ENCODE assay signal across 1 cellular context in genomic region chr10:96719850-96720421, GRCh38.
TF ChIP-seq lines count a peak whose summit lies in the region.

No MANE protein-coding gene starts in this region.

TF ChIP-seq in GM12878, 131 proteins besides CTCF, POLR2A, EP300 and RAD21 (continued from another document):
- TF ChIP-seq TCF12 (IDR thresholded peaks at IDR 0.05; ENCODE audit: low read depth, low read length) (0 out of 2 replicates have a peak, but pooled peaks have one; percentile 19), MLLT1 (IDR thresholded peaks at IDR 0.05) (peak; percentile 73), ZSCAN29 (IDR thresholded peaks at IDR 0.05) (peak; percentile 92), MXI1 (IDR thresholded peaks at IDR 0.05; ENCODE audit: low read depth, low read length) (peak; percentile 70; the same call in 1 of the 2 replicates), RB1 (IDR thresholded peaks at IDR 0.05; ENCODE audit: borderline replicate concordance) (no peak), MTA3 (IDR thresholded peaks at IDR 0.05; ENCODE audit: borderline replicate concordance, low read length) (no peak), YY1 (IDR thresholded peaks at IDR 0.05; ENCODE audit: low read depth, low read length) (peak; percentile 66; the same call in 1 of the 2 replicates), ZNF592 (IDR thresholded peaks at IDR 0.05) (peak; percentile 65; the same call in 1 of the 2 replicates), TBL1XR1 (IDR thresholded peaks at IDR 0.05; ENCODE audit: low read depth, low read length) (0 out of 2 replicates have a peak, but pooled peaks have one; percentile 47), RELB (IDR thresholded peaks at IDR 0.05; ENCODE audit: low read depth) (peak; percentile 40), FOXK2 (IDR thresholded peaks at IDR 0.05) (no peak), SMARCA5 (IDR thresholded peaks at IDR 0.05) (peak; percentile 94)
